8 cellular contexts compared by ENCODE assay signal in genomic region chr1:109906160-109906838, GRCh38. TPM values are rescaled to one million over a fixed set of nuclear protein-coding genes. Genes with fewer than 3 reads are reported as not detected.
DNase-seq lines count a peak whose midpoint lies in the region; ATAC-seq and FAIRE-seq lines count a peak whose summit lies in the region.

No MANE protein-coding gene starts in this region.

- peaks cover 7 to 60% (median 47%) of the 10 kb centered on the region in 4 donors for H3K4me1 Mint-ChIP-seq in CD4-positive, CD25-positive, alpha-beta regulatory T cell
- H3K4me1 Mint-ChIP-seq in IgD-negative memory B cell, result peaks cover 7 to 15% (median 11%) of the 10 kb centered on the region in 3 donors

- DNase-seq in CD4-positive, CD25-positive, alpha-beta regulatory T cell, result peak; percentile 26 to 90 (median 72)
- DNase-seq in activated T-cell treated with anti-CD3 and anti-CD28 coated beads for 1 hour (ENCODE audit: low read depth), result peak; percentile 25
- peak; percentile 68 for DNase-seq in stimulated activated CD4-positive, alpha-beta T cell treated with anti-CD3 and anti-CD28 coated beads, Interleukin-1b, Interleukin-23, amount 100 ng/mL, for 48 hours
- DNase-seq in NCI-H524 (lab: John Stamatoyannopoulos, UW), result no peak
- no peak for DNase-seq in frontal cortex (ENCODE audit: low spot score in 2 of 2)
- DNase-seq in NCI-H2029 (lab: John Stamatoyannopoulos, UW), result no peak

- H3K9me3 Mint-ChIP-seq in CD4-positive, CD25-positive, alpha-beta regulatory T cell, result peaks cover 0 to 1% (median 0%) of the 10 kb centered on the region in 7 donors
- no peaks in the 10 kb centered on the region for H3K9me3 Mint-ChIP-seq in IgD-negative memory B cell

- peaks cover 5% of the 10 kb centered on the region for H3K27me3 Mint-ChIP-seq in CD4-positive, CD25-positive, alpha-beta regulatory T cell
- peaks cover 16% of the 10 kb centered on the region for H3K27me3 Mint-ChIP-seq in IgD-negative memory B cell

- H3K4me3 ChIP-seq in CD4-positive, CD25-positive, alpha-beta regulatory T cell (ENCODE audit: low read depth, low read length), result peak overlapping the region; percentile 72

- no peaks in the 10 kb centered on the region for H3K36me3 ChIP-seq in CD4-positive, CD25-positive, alpha-beta regulatory T cell (ENCODE audit: control insufficient read depth, insufficient read depth, low read length)

- peak overlapping the region; percentile 78 to 86 (median 82) for H3K4me3 Mint-ChIP-seq in CD4-positive, CD25-positive, alpha-beta regulatory T cell
- H3K4me3 Mint-ChIP-seq in IgD-negative memory B cell, result peak overlapping the region; percentile 10 to 67 (median 42)

- H3K27me3 ChIP-seq in CD4-positive, CD25-positive, alpha-beta regulatory T cell (ENCODE audit: control insufficient read depth, insufficient read depth, low read length), result no peaks in the 10 kb centered on the region

- peaks cover 2% of the 10 kb centered on the region for H3K36me3 Mint-ChIP-seq in CD4-positive, CD25-positive, alpha-beta regulatory T cell
- H3K36me3 Mint-ChIP-seq in IgD-negative memory B cell, result peaks cover 2% of the 10 kb centered on the region

- peak overlapping the region; percentile 85 for H3K27ac ChIP-seq in CD4-positive, CD25-positive, alpha-beta regulatory T cell (ENCODE audit: insufficient read depth, low read length, poor library complexity, severe bottlenecking)

- no peak for FAIRE-seq in frontal cortex (lab: Jason Lieb, UNC)

- peaks cover 45% of the 10 kb centered on the region for H3K4me1 ChIP-seq in CD4-positive, CD25-positive, alpha-beta regulatory T cell (ENCODE audit: control insufficient read depth, insufficient read depth, low read length, poor library complexity, severe bottlenecking)

- no peaks in the 10 kb centered on the region for H3K9me3 ChIP-seq in CD4-positive, CD25-positive, alpha-beta regulatory T cell (ENCODE audit: control insufficient read depth in 2 of 2, low read length in 2 of 2)

- peak; percentile 98 for ATAC-seq in CD4-positive, CD25-positive, alpha-beta regulatory T cell (ENCODE audit: low read depth in 2 of 2)
- peak; percentile 83 for ATAC-seq in GM21381 (IDR thresholded peaks at IDR 0.05; ENCODE audit: unreplicated experiment)

- peak overlapping the region; percentile 92 to 99 (median 96) for H3K27ac Mint-ChIP-seq in CD4-positive, CD25-positive, alpha-beta regulatory T cell
- H3K27ac Mint-ChIP-seq in IgD-negative memory B cell, result peak overlapping the region; percentile 41 to 69 (median 59)

RNA-seq across cellular contexts. Expression of gene CSF1, which starts 4.3 kb away (rescaled TPM):
- 28.4 TPM for total RNA-seq in CD4-positive, CD25-positive, alpha-beta regulatory T cell
- polyA plus RNA-seq in CD4-positive, CD25-positive, alpha-beta regulatory T cell, result 10 to 100 TPM; 12.2 to 21.1 (median 16.1) TPM
- polyA plus RNA-seq in IgD-negative memory B cell, result 0.18 TPM
- 1.6 TPM for total RNA-seq in frontal cortex

Comparison
In these comparisons a context has a peak if more than half of its experiments do, and no peak if none do; other contexts are left out.
1. DNase-seq: peak in CD4-positive, CD25-positive, alpha-beta regulatory T cell (3 of 3), activated T-cell treated with anti-CD3 and anti-CD28 coated beads for 1 hour (single experiment) and stimulated activated CD4-positive, alpha-beta T cell treated with anti-CD3 and anti-CD28 coated beads, Interleukin-1b, Interleukin-23, amount 100 ng/mL, for 48 hours (single experiment); none in NCI-H524 (0 of 2), frontal cortex (0 of 2) and NCI-H2029 (single experiment).
2. RNA of gene CSF1, which starts 4.3 kb away (total RNA-seq): 28.4 TPM in CD4-positive, CD25-positive, alpha-beta regulatory T cell (single experiment); 1.6 TPM in frontal cortex (single experiment); every median in the first group is over 10 times any median in the second.